8 cellular contexts compared by ENCODE assay signal in the genomic region with DNA sequence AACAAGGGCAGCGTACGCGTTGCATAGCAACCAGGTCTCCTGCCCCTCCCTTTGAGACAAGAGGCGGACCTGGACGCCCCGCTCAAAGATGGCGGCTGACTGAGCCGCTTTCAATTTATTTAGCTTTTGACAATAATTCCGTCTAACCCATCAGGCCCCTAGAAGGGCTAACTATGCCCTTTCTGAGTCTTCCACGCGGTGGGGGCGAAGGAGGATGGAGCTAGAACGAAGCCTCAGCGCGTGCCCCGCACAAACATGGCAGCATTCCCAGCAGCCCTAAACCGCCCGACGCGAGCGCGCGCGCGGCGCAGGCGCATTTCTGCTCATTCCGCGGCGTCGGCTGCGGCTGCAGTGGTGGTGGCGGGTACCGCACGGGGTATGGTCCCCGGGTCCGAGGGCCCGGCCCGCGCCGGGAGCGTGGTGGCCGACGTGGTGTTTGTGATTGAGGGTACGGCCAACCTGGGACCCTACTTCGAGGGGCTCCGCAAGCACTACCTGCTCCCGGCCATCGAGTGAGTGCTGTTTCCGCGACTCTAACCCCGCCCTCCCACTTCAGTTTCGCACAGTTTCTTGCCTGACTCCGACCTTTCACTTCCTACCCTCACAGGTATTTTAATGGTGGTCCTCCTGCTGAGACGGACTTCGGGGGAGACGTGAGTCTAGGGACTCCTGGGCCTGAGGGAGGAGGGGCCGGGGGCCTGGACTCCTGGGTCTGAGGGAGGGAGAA. TPM values are rescaled to one million over a fixed set of nuclear protein-coding genes. Genes with fewer than 3 reads are reported as not detected.
A peak's percentile ranks its signal among the peaks of the same experiment; 100 is the strongest.
DNase-seq lines count a peak whose midpoint lies in the region; ATAC-seq and TF ChIP-seq lines count a peak whose summit lies in the region.

Gene MED25, plus strand, starts transcription at position 326 of the 727 bp plus-strand sequence. Its CDS starts 53 bp downstream, at position 379.

- TF ChIP-seq CTCF in GM12874 (IDR thresholded peaks at IDR 0.05; ENCODE audit: insufficient read depth, low read depth, low read length) (peak; percentile 29; the same call in 1 of the 2 replicates), prostate gland (IDR thresholded peaks at IDR 0.05) (peak in 3 of 4 experiments; percentile 14 to 76 (median 59))

- WGBS in prostate gland, result under 1% methylated on average over 58 of the region's 58 CpGs

- H3K9me3 ChIP-seq in prostate gland, result no peaks in the 10 kb centered on the region

- H3K27me3 ChIP-seq in prostate gland (replicated peaks; ENCODE audit: insufficient read depth), result no peaks in the 10 kb centered on the region

- DNase-seq in NCI-H1417 treated with DMSO at 0.1 percent for 48 hours (lab: John Stamatoyannopoulos, UW) (peak; percentile 76), amniotic stem cell (lab: John Stamatoyannopoulos, UW) (peak; percentile 55), left cardiac atrium (peak; percentile 89), prostate gland (ENCODE audit: low spot score) (peak; percentile 77), ureter (ENCODE audit: low spot score) (peak; percentile 85)

- peaks cover 5% of the 10 kb centered on the region for H3K36me3 Mint-ChIP-seq in T-helper 1 cell treated with Interleukin-12 subunit alpha and Interleukin-12 subunit beta and Interleukin-4 antibody, amounts not matched to agents 30 μg/mL and 1 μg/mL, for 36 hours (ENCODE audit: low read depth)

- peak; percentile 87 for TF ChIP-seq POLR2A in prostate gland (IDR thresholded peaks at IDR 0.05)

- peak within 1 kb of the TSS; percentile 91 for H3K4me3 Mint-ChIP-seq in T-helper 1 cell treated with Interleukin-12 subunit alpha and Interleukin-12 subunit beta and Interleukin-4 antibody, amounts not matched to agents 30 μg/mL and 1 μg/mL, for 36 hours

- H3K9me3 Mint-ChIP-seq in T-helper 1 cell treated with Interleukin-12 subunit alpha and Interleukin-12 subunit beta and Interleukin-4 antibody, amounts not matched to agents 30 μg/mL and 1 μg/mL, for 36 hours, result no peaks in the 10 kb centered on the region

- H3K4me1 Mint-ChIP-seq in T-helper 1 cell treated with Interleukin-12 subunit alpha and Interleukin-12 subunit beta and Interleukin-4 antibody, amounts not matched to agents 30 μg/mL and 1 μg/mL, for 36 hours (ENCODE audit: low read depth), result peaks cover 25% of the 10 kb centered on the region

- peaks cover 3% of the 10 kb centered on the region for H3K4me1 ChIP-seq in prostate gland (replicated peaks)

- intact Hi-C loops in left cardiac atrium (cut with DNase I) (loop anchor here (5.0 to 10.0 kb wide), 3 partner anchors 34 to 54 kb away; partner anchors contain the start of genes PNKP (in 1 of the 2) and PTOV1 (in 1 of the 2)), prostate gland (cut with DNase I) (loop anchor here (5.0 kb wide), 1 partner anchor 34 kb away; the partner anchor contains the start of gene PTOV1)

- peak within 1 kb of the TSS; percentile 94 for H3K27ac Mint-ChIP-seq in T-helper 1 cell treated with Interleukin-12 subunit alpha and Interleukin-12 subunit beta and Interleukin-4 antibody, amounts not matched to agents 30 μg/mL and 1 μg/mL, for 36 hours

- H3K4me3 ChIP-seq in prostate gland, result peak within 1 kb of the TSS; percentile 67 to 79

- peak within 1 kb of the TSS; percentile 91 to 93 for H3K27ac ChIP-seq in prostate gland

- H3K36me3 ChIP-seq in prostate gland, result no peaks in the 10 kb centered on the region

- peak; percentile 82 for ATAC-seq in HG02759 (IDR thresholded peaks at IDR 0.05; ENCODE audit: unreplicated experiment)
- peak; percentile 82 to 86 for ATAC-seq in left cardiac atrium

- H3K27me3 Mint-ChIP-seq in T-helper 1 cell treated with Interleukin-12 subunit alpha and Interleukin-12 subunit beta and Interleukin-4 antibody, amounts not matched to agents 30 μg/mL and 1 μg/mL, for 36 hours (ENCODE audit: low read depth), result no peaks in the 10 kb centered on the region

RNA-seq across cellular contexts. Expression of gene MED25, which starts in this region (rescaled TPM):
- total RNA-seq in left cardiac atrium (10 to 100 TPM; 48.7 to 55.6 TPM), prostate gland (100 to 1,000 TPM in 1 of 2 donors, 10 to 100 TPM in 1; 38.4 to 173 TPM), ureter (42.2 TPM)

Comparison
In these comparisons a context has a peak if more than half of its experiments do, and no peak if none do; other contexts are left out.
1. Peak in every context shown above with its lines: DNase-seq, ATAC-seq, H3K4me3 ChIP-seq and H3K27ac ChIP-seq.